In the genomic region with DNA sequence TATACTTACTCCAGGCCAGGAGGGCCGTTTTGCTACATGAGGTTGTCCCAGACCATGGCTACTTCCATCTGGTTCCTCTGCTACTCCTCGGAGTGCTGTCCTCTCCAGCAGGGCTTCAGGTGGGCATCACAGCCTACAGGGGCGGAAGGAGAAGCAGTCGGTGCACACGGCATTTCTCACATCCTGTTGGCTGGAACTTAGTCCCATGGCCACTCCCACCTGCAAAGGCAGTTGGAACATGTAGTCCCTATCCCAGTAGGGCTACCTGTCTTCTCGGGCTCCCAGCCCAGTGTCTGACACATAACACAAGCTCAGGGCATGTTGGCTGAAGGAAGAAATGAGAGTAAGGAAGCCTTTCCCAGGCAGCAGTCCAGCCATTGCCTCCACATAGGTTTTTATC, we compare ENCODE assay signal across 19 cellular contexts. TPM values are rescaled to one million over a fixed set of nuclear protein-coding genes. Genes with fewer than 3 reads are reported as not detected.
"Had no signal": no experiment of that assay in that cellular context is flagged by ENCODE, and none has a peak within 500 bp of the region (broad histone marks: within the 10 kb centered on the region; RNA-seq: fewer than 3 reads in every experiment).

No MANE protein-coding gene starts in this region.

- H3K27ac ChIP-seq: ascending aorta, colonic mucosa, sigmoid colon, thoracic aorta, upper lobe of right lung had no signal

- H3K4me1 ChIP-seq: colonic mucosa had no signal

- H3K9me3 Mint-ChIP-seq: activated CD4-positive, alpha-beta T cell treated with anti-CD3 and anti-CD28 coated beads, Interleukin-2, amount 10 ng/mL, durations not matched to agents 7 days and 5 days; activated naive CD4-positive, alpha-beta T cell treated with anti-CD3 and anti-CD28 coated beads, Interleukin-2, amount 50 U/mL, for 24 hours; central memory CD8-positive, alpha-beta T cell; natural killer cell treated with Interleukin-12 subunit alpha and Interleukin-12 subunit beta and Interleukin-15 and Interleukin-18, amount 100 ng/mL, for 72 hours; stimulated activated memory B cell treated with anti-CD40 and anti-IgM and Interleukin-4, amounts not matched to agents 10 μg/mL and 1 μg/mL and 100 μg/mL, for 72 hours; T-helper 1 cell treated with Interleukin-12 subunit alpha and Interleukin-12 subunit beta and Interleukin-4 antibody, amounts not matched to agents 30 μg/mL and 1 μg/mL, for 36 hours had no signal

- H3K4me3 Mint-ChIP-seq: activated CD4-positive, alpha-beta T cell treated with anti-CD3 and anti-CD28 coated beads, Interleukin-2, amount 10 ng/mL, durations not matched to agents 7 days and 5 days; activated CD8-positive, alpha-beta T cell treated with anti-CD3 and anti-CD28 coated beads, Interleukin-2, amount 10 ng/mL, durations not matched to agents 7 days and 5 days; activated naive CD4-positive, alpha-beta T cell treated with anti-CD3 and anti-CD28 coated beads, Interleukin-2, amount 50 U/mL, for 24 hours; central memory CD8-positive, alpha-beta T cell; natural killer cell treated with Interleukin-12 subunit alpha and Interleukin-12 subunit beta and Interleukin-15 and Interleukin-18, amount 100 ng/mL, for 72 hours; stimulated activated memory B cell treated with anti-CD40 and anti-IgM and Interleukin-4, amounts not matched to agents 10 μg/mL and 1 μg/mL and 100 μg/mL, for 72 hours; T-helper 1 cell treated with Interleukin-12 subunit alpha and Interleukin-12 subunit beta and Interleukin-4 antibody, amounts not matched to agents 30 μg/mL and 1 μg/mL, for 36 hours had no signal

- H3K36me3 Mint-ChIP-seq: activated naive CD4-positive, alpha-beta T cell treated with anti-CD3 and anti-CD28 coated beads, Interleukin-2, amount 50 U/mL, for 24 hours; natural killer cell treated with Interleukin-12 subunit alpha and Interleukin-12 subunit beta and Interleukin-15 and Interleukin-18, amount 100 ng/mL, for 72 hours; stimulated activated memory B cell treated with anti-CD40 and anti-IgM and Interleukin-4, amounts not matched to agents 10 μg/mL and 1 μg/mL and 100 μg/mL, for 72 hours had no signal

- H3K36me3 ChIP-seq: ascending aorta, colonic mucosa, sigmoid colon, thoracic aorta, upper lobe of right lung had no signal

- H3K27ac Mint-ChIP-seq: activated CD4-positive, alpha-beta T cell treated with anti-CD3 and anti-CD28 coated beads, Interleukin-2, amount 10 ng/mL, durations not matched to agents 7 days and 5 days; activated CD8-positive, alpha-beta T cell treated with anti-CD3 and anti-CD28 coated beads, Interleukin-2, amount 10 ng/mL, durations not matched to agents 7 days and 5 days; activated naive CD4-positive, alpha-beta T cell treated with anti-CD3 and anti-CD28 coated beads, Interleukin-2, amount 50 U/mL, for 24 hours; natural killer cell treated with Interleukin-12 subunit alpha and Interleukin-12 subunit beta and Interleukin-15 and Interleukin-18, amount 100 ng/mL, for 72 hours; stimulated activated memory B cell treated with anti-CD40 and anti-IgM and Interleukin-4, amounts not matched to agents 10 μg/mL and 1 μg/mL and 100 μg/mL, for 72 hours; T-helper 1 cell treated with Interleukin-12 subunit alpha and Interleukin-12 subunit beta and Interleukin-4 antibody, amounts not matched to agents 30 μg/mL and 1 μg/mL, for 36 hours had no signal

- ATAC-seq: activated CD4-positive, CD25-positive, alpha-beta regulatory T cell treated with anti-CD3 and anti-CD28 coated beads, Interleukin-2, amount 50 U/mL, for 24 hours; activated CD8-positive, alpha-beta T cell treated with anti-CD3 and anti-CD28 coated beads, Interleukin-2, amount 10 ng/mL, durations not matched to agents 7 days and 5 days; esophagus mucosa; left ventricle myocardium superior; natural killer cell treated with Interleukin-12 subunit alpha and Interleukin-12 subunit beta and Interleukin-15 and Interleukin-18, amount 100 ng/mL, for 72 hours; stimulated activated memory B cell treated with anti-CD40 and anti-IgM and Interleukin-4, amounts not matched to agents 10 μg/mL and 1 μg/mL and 100 μg/mL, for 72 hours; upper lobe of right lung had no signal

- H3K4me1 Mint-ChIP-seq: activated CD4-positive, alpha-beta T cell treated with anti-CD3 and anti-CD28 coated beads, Interleukin-2, amount 10 ng/mL, durations not matched to agents 7 days and 5 days; activated naive CD4-positive, alpha-beta T cell treated with anti-CD3 and anti-CD28 coated beads, Interleukin-2, amount 50 U/mL, for 24 hours; stimulated activated memory B cell treated with anti-CD40 and anti-IgM and Interleukin-4, amounts not matched to agents 10 μg/mL and 1 μg/mL and 100 μg/mL, for 72 hours had no signal

- H3K4me3 ChIP-seq: ascending aorta, colonic mucosa, sigmoid colon, upper lobe of right lung had no signal

- DNase-seq: activated CD4-positive, alpha-beta T cell treated with anti-CD3 and anti-CD28 coated beads, Interleukin-2, amount 10 ng/mL, durations not matched to agents 7 days and 5 days; activated CD8-positive, alpha-beta memory T cell treated with anti-CD3 and anti-CD28 coated beads, Interleukin-2, amount 50 U/mL, for 48 hours; activated CD8-positive, alpha-beta T cell treated with anti-CD3 and anti-CD28 coated beads, Interleukin-2, amount 10 ng/mL, durations not matched to agents 7 days and 5 days; activated gamma-delta T cell; activated T-cell treated with anti-CD3 and anti-CD28 coated beads, Interleukin-2, amount 50 U/mL, for 48 hours; colonic mucosa; left ventricle myocardium superior; sigmoid colon; stimulated activated CD4-positive, alpha-beta T cell treated with anti-CD3 and anti-CD28 coated beads, Interleukin-4, amount 100 ng/mL, for 4 hours; upper lobe of right lung had no signal

- H3K9me3 ChIP-seq: ascending aorta, colonic mucosa, sigmoid colon, thoracic aorta, upper lobe of right lung had no signal

- H3K27me3 ChIP-seq: ascending aorta, colonic mucosa, sigmoid colon, upper lobe of right lung had no signal

RNA-seq across cellular contexts. Expression of a gene that starts 7.7 kb away (rescaled TPM):
- total RNA-seq: activated CD4-positive, alpha-beta T cell treated with anti-CD3 and anti-CD28 coated beads, Interleukin-2, amount 10 ng/mL, durations not matched to agents 7 days and 5 days; activated CD8-positive, alpha-beta T cell treated with anti-CD3 and anti-CD28 coated beads, Interleukin-2, amount 10 ng/mL, durations not matched to agents 7 days and 5 days; natural killer cell treated with Interleukin-12 subunit alpha and Interleukin-12 subunit beta and Interleukin-15 and Interleukin-18, amount 100 ng/mL, for 72 hours had no signal

RNA-seq across cellular contexts. Expression of a gene that starts 24.3 kb away (rescaled TPM):
- total RNA-seq: activated CD4-positive, alpha-beta T cell treated with anti-CD3 and anti-CD28 coated beads, Interleukin-2, amount 10 ng/mL, durations not matched to agents 7 days and 5 days; activated CD8-positive, alpha-beta T cell treated with anti-CD3 and anti-CD28 coated beads, Interleukin-2, amount 10 ng/mL, durations not matched to agents 7 days and 5 days; natural killer cell treated with Interleukin-12 subunit alpha and Interleukin-12 subunit beta and Interleukin-15 and Interleukin-18, amount 100 ng/mL, for 72 hours had no signal
